Comparison of ENCODE assay signal across 15 cellular contexts in genomic region chr11:14335712-14336111, GRCh38. TPM values are rescaled to one million over a fixed set of nuclear protein-coding genes. Genes with fewer than 3 reads are reported as not detected.
DNase-seq lines count a peak whose midpoint lies in the region; ATAC-seq, FAIRE-seq and TF ChIP-seq lines count a peak whose summit lies in the region.
"Had no signal": no experiment of that assay in that cellular context is flagged by ENCODE, and none has a peak within 500 bp of the region (broad histone marks: within the 10 kb centered on the region; RNA-seq: fewer than 3 reads in every experiment).

No MANE protein-coding gene starts in this region.

- no CpG with 5 or more reads among the region's 1 CpG for WGBS in IMR-90 (ENCODE audit: extremely low coverage in 2 of 2, insufficient read length in 1 of 2), 2 experiments

- TF ChIP-seq RAD21 in IMR-90 (IDR thresholded peaks at IDR 0.05; ENCODE audit: low read length): no peak

- H3F3A ChIP-seq in neural progenitor cell (ENCODE audit: low read depth): peaks cover 8% of the 10 kb centered on the region

- H3K36me3 Mint-ChIP-seq in neural progenitor cell: peaks cover 8% of the 10 kb centered on the region

- ATAC-seq in IMR-90 (ENCODE audit: low read depth) (no peak), HG03045 (IDR thresholded peaks at IDR 0.05; ENCODE audit: unreplicated experiment) (no peak), HG02981 (IDR thresholded peaks at IDR 0.05; ENCODE audit: unreplicated experiment) (no peak), GM21528 (IDR thresholded peaks at IDR 0.05; ENCODE audit: low FRiP score, unreplicated experiment) (no peak)
- ATAC-seq: Right ventricle myocardium inferior, sciatic nerve had no signal

- no peak overlapping the region for H2BK15ac ChIP-seq in IMR-90 (ENCODE audit: low read depth, low read length)

- dilution Hi-C loops in IMR-90 (cut with HindIII; ENCODE audit: low sequenced_read_pairs, unreplicated experiment): no loop called here

- H2AK9ac ChIP-seq in IMR-90 (replicated peaks; ENCODE audit: low read depth, low read length, poor library complexity): no peak overlapping the region

- H3K4me1 ChIP-seq in IMR-90 (ENCODE audit: control insufficient read depth, insufficient read depth, low read length) (peaks cover 5% of the 10 kb centered on the region), neural progenitor cell (peaks cover 9% of the 10 kb centered on the region)

- no peak overlapping the region for H4K5ac ChIP-seq in IMR-90 (ENCODE audit: low read depth, low read length)

- H2BK120ac ChIP-seq in IMR-90 (ENCODE audit: low read depth, low read length): no peak overlapping the region

- H3K79me1 ChIP-seq in IMR-90 (ENCODE audit: low read depth in 1 of 2, low read length in 2 of 2): peaks cover 6 to 56% of the 10 kb centered on the region in 2 experiments

- H3K4me2 ChIP-seq in IMR-90 (ENCODE audit: low read depth, low read length) (no peak overlapping the region), neural progenitor cell (no peak overlapping the region)

- intact Hi-C loops in IMR-90 (cut with micrococcal nuclease): no loop called here

- POLR2A ChIA-PET in IMR-90 (lab: Charles Lee; ENCODE audit: unreplicated experiment): no interaction called here

- no peaks in the 10 kb centered on the region; the same call in 1 of the 2 replicates for H3K9me3 ChIP-seq in IMR-90 (ENCODE audit: control insufficient read depth, insufficient read depth, low read length)
- no peaks in the 10 kb centered on the region for H3K9me3 ChIP-seq in neural progenitor cell (ENCODE audit: low read depth)

- H3K23ac ChIP-seq in IMR-90 (ENCODE audit: low read depth, low read length): no peak overlapping the region; the same call in 1 of the 2 replicates

- DNase-seq in GM19239 (ENCODE audit: insufficient read length, low spot score): no peak
- DNase-seq in IMR-90: no peak
- DNase-seq in brain microvascular endothelial cell: no peak
- no peak for DNase-seq in neural progenitor cell (ENCODE audit: low spot score)
- DNase-seq: CD4-positive, alpha-beta T cell; effector CD8-positive, alpha-beta T cell; foreskin melanocyte; GOT3; NCI-H2029 treated with DMSO at 0.1 percent for 48 hours; NCI-H774 had no signal

- no peak overlapping the region for H2BK20ac ChIP-seq in IMR-90 (ENCODE audit: low read depth, low read length)

- no peaks in the 10 kb centered on the region for H3K27me3 Mint-ChIP-seq in neural progenitor cell (ENCODE audit: insufficient read depth, low read depth)
- H3K27me3 Mint-ChIP-seq: CD4-positive, alpha-beta T cell had no signal

- H3K18ac ChIP-seq in IMR-90 (ENCODE audit: low read depth, low read length): 0 out of 2 replicates have a peak overlapping the region, but pooled peaks have one; percentile 52

- H3K4me3 ChIP-seq in IMR-90 (ENCODE audit: insufficient read depth, low read depth, low read length) (no peak overlapping the region), brain microvascular endothelial cell (ENCODE audit: low read depth, low read length) (peak overlapping the region; percentile 9), neural progenitor cell (no peak overlapping the region)

- H3K4me3 Mint-ChIP-seq in neural progenitor cell: no peak overlapping the region
- H3K4me3 Mint-ChIP-seq: CD4-positive, alpha-beta T cell had no signal

- TF ChIP-seq CTCF in IMR-90 (conservative IDR thresholded peaks at IDR 0.05; ENCODE audit: low read depth, low read length) (no peak), brain microvascular endothelial cell (IDR thresholded peaks at IDR 0.05; ENCODE audit: low read depth, low read length, missing control alignments) (no peak), neural progenitor cell (IDR thresholded peaks at IDR 0.05) (no peak)

- H3K27me3 ChIP-seq in IMR-90 (ENCODE audit: control insufficient read depth, insufficient read depth, low read length) (no peaks in the 10 kb centered on the region), brain microvascular endothelial cell (replicated peaks) (no peaks in the 10 kb centered on the region), neural progenitor cell (no peaks in the 10 kb centered on the region)

- 0 out of 2 replicates have a peak overlapping the region, but pooled peaks have one; percentile 32 for H4K91ac ChIP-seq in IMR-90 (ENCODE audit: insufficient read depth, low read depth, low read length)

- H3K27ac Mint-ChIP-seq in neural progenitor cell: no peak overlapping the region
- H3K27ac Mint-ChIP-seq: CD4-positive, alpha-beta T cell had no signal

- TF ChIP-seq POLR2A in IMR-90 (IDR thresholded peaks at IDR 0.05; ENCODE audit: low read depth, low read length): no peak

- no peak overlapping the region for H3K9ac ChIP-seq in IMR-90 (ENCODE audit: low read depth, low read length)
- no peak overlapping the region for H3K9ac ChIP-seq in neural progenitor cell

- H3K27ac ChIP-seq in IMR-90 (ENCODE audit: insufficient read depth, low read length) (no peak overlapping the region), brain microvascular endothelial cell (peak overlapping the region; percentile 91), neural progenitor cell (peak overlapping the region; percentile 8)

- H2AFZ ChIP-seq in IMR-90 (replicated peaks; ENCODE audit: low read length, poor library complexity) (no peak overlapping the region), neural progenitor cell (replicated peaks) (no peak overlapping the region)

- H3K4ac ChIP-seq in IMR-90 (ENCODE audit: low read depth, low read length): 0 out of 2 replicates have a peak overlapping the region, but pooled peaks have one; percentile 24

- 0 out of 2 replicates have a peak overlapping the region, but pooled peaks have one; percentile 20 for H3K14ac ChIP-seq in IMR-90 (replicated peaks; ENCODE audit: low read depth, low read length)

- no peaks in the 10 kb centered on the region; the same call in 1 of the 2 replicates for H3K9me1 ChIP-seq in IMR-90 (ENCODE audit: insufficient read depth, low read length)

- H3K4me1 Mint-ChIP-seq in neural progenitor cell: no peaks in the 10 kb centered on the region

- in situ Hi-C loops in IMR-90 (cut with MboI; ENCODE audit: low sequenced_read_pairs) (no loop called here), brain microvascular endothelial cell (cut with HindIII; ENCODE audit: low pct_ligation_motif_present, low sequenced_read_pairs) (no loop called here)

- H4K20me1 ChIP-seq in IMR-90 (ENCODE audit: insufficient read depth, low read length): peaks cover 61% of the 10 kb centered on the region
- peaks cover 13% of the 10 kb centered on the region for H4K20me1 ChIP-seq in neural progenitor cell (ENCODE audit: low read depth)

- peak; percentile 76 for FAIRE-seq in GM19239 (lab: Jason Lieb, UNC)

- peaks cover 23% of the 10 kb centered on the region for H3K9me3 Mint-ChIP-seq in neural progenitor cell

- no TSS peak for BruUV-seq in IMR-90 (replicated peaks; lab: Mats Ljungman, UMichigan)

- no peak overlapping the region for H2AK5ac ChIP-seq in IMR-90 (ENCODE audit: low read depth, low read length)

- H2BK5ac ChIP-seq in IMR-90 (ENCODE audit: low read depth, low read length, poor library complexity, severe bottlenecking): no peak overlapping the region

- H4K8ac ChIP-seq in IMR-90 (ENCODE audit: low read depth in 2 of 2, low read length in 2 of 2): no peak overlapping the region

- peaks cover 100% of the 10 kb centered on the region for H3K79me2 ChIP-seq in neural progenitor cell (ENCODE audit: low read depth)

- CTCF ChIA-PET in IMR-90 (lab: Yijun Ruan, JAX): interaction anchor here (0.6 to 0.7 kb wide), 2 partner anchors 83 to 119 kb away, joined by 3 to 10 read pairs; no protein-coding TSS in a partner anchor

- H3K56ac ChIP-seq in IMR-90 (ENCODE audit: extremely low read depth, insufficient read depth, low read length): no peak overlapping the region

- H3K36me3 ChIP-seq in IMR-90 (ENCODE audit: control insufficient read depth, insufficient read depth, low read length): no peaks in the 10 kb centered on the region
- no peaks in the 10 kb centered on the region for H3K36me3 ChIP-seq in brain microvascular endothelial cell (replicated peaks)
- no peaks in the 10 kb centered on the region for H3K36me3 ChIP-seq in neural progenitor cell

TF ChIP-seq in IMR-90, 13 proteins besides CTCF, POLR2A, EP300 and RAD21 (continues in another document):
- TF ChIP-seq USF2 (IDR thresholded peaks at IDR 0.05; ENCODE audit: low read depth, low read length) (no peak), SMC3 (IDR thresholded peaks at IDR 0.05; ENCODE audit: low read depth, low read length) (no peak), FOS (IDR thresholded peaks at IDR 0.05; ENCODE audit: low read depth, low read length) (no peak), CHD1 (IDR thresholded peaks at IDR 0.05; ENCODE audit: low read depth, low read length) (no peak), NFE2L2 (IDR thresholded peaks at IDR 0.05; ENCODE audit: low read depth, low read length) (no peak), RCOR1 (IDR thresholded peaks at IDR 0.05; ENCODE audit: insufficient replicate concordance, low read length) (no peak), MAFK (IDR thresholded peaks at IDR 0.05; ENCODE audit: low read depth, low read length) (no peak), MAZ (IDR thresholded peaks at IDR 0.05; ENCODE audit: borderline replicate concordance, low read depth, low read length) (no peak), BHLHE40 (IDR thresholded peaks at IDR 0.05; ENCODE audit: low read depth, low read length) (no peak), CEBPB (IDR thresholded peaks at IDR 0.05; ENCODE audit: low read depth, low read length) (no peak), RFX5 (IDR thresholded peaks at IDR 0.05; ENCODE audit: low read depth, low read length) (no peak), ELK1 (IDR thresholded peaks at IDR 0.05; ENCODE audit: borderline replicate concordance, low read depth, low read length) (no peak)

RNA-seq across cellular contexts. Expression of gene RRAS2, which starts 23.3 kb away (rescaled TPM):
- total RNA-seq in IMR-90 (2012; rRNA removed): 106 and 155 TPM in 2 replicates
- 64.8 and 85.5 TPM in 2 replicates for polyA plus RNA-seq in IMR-90 (2012; rRNA removed)
- 13.2 and 50.0 TPM in 2 replicates for polyA plus RNA-seq in IMR-90 (2012; cell fraction: cytosol; rRNA removed)
- polyA plus RNA-seq in IMR-90 (2012; cell fraction: nucleus; rRNA removed; ENCODE audit: low replicate concordance): 20.2 and 33.9 TPM in 2 replicates
- total RNA-seq in neural progenitor cell (ENCODE audit: low replicate concordance): 87.4 and 129 TPM in 2 replicates
